ENCODE assay signal across 6 cellular contexts in genomic region chr17:749359-749758, GRCh38. TPM values are rescaled to one million over a fixed set of nuclear protein-coding genes. Genes with fewer than 3 reads are reported as not detected.
DNase-seq lines count a peak whose midpoint lies in the region; ATAC-seq and TF ChIP-seq lines count a peak whose summit lies in the region.
"Not testable (repeated sequence)": the region's sequence is repeated elsewhere in the genome, so short reads cannot be mapped to it uniquely, and the experiment has no call there.

No MANE protein-coding gene starts in this region.

- H3K36me3 ChIP-seq in DOHH2 (ENCODE audit: control insufficient read depth, low read length) (peaks cover 72% of the 10 kb centered on the region), SK-N-MC (ENCODE audit: insufficient read depth, low read length) (peaks cover 41% of the 10 kb centered on the region)

- H3K4me3 ChIP-seq in DOHH2 (ENCODE audit: low read length) (peak overlapping the region; percentile 79), SK-N-MC (peak overlapping the region; percentile 86)

- H3F3A ChIP-seq in DOHH2 (ENCODE audit: control insufficient read depth, insufficient read depth): not testable (repeated sequence)

- H3K9me2 ChIP-seq in DOHH2 (replicated peaks; ENCODE audit: control insufficient read depth, low read length): not testable (repeated sequence)

- peaks cover 24% of the 10 kb centered on the region for H4K20me1 ChIP-seq in DOHH2 (ENCODE audit: control insufficient read depth, insufficient read depth, low read depth, low read length)

- peaks cover 47% of the 10 kb centered on the region for H3K36me3 Mint-ChIP-seq in activated CD8-positive, alpha-beta memory T cell treated with anti-CD3 and anti-CD28 coated beads, Interleukin-2, amount 10 ng/mL, durations not matched to agents 7 days and 5 days
- H3K36me3 Mint-ChIP-seq in activated naive CD8-positive, alpha-beta T cell treated with anti-CD3 and anti-CD28 coated beads for 36 hours: peaks cover 47% of the 10 kb centered on the region
- H3K36me3 Mint-ChIP-seq in glutamatergic neuron (ENCODE audit: unreplicated experiment): peaks cover 13% of the 10 kb centered on the region
- H3K36me3 Mint-ChIP-seq in stimulated activated naive B cell treated with anti-CD40 and anti-IgM and Interleukin-4, amounts not matched to agents 10 μg/mL and 1 μg/mL and 100 μg/mL, for 72 hours: peaks cover 30 to 56% of the 10 kb centered on the region in 2 donors

- H3K27ac ChIP-seq in DOHH2 (ENCODE audit: low read depth, low read length); SK-N-MC: not testable (repeated sequence)

- not testable (repeated sequence) for H3K27me3 ChIP-seq in DOHH2 (ENCODE audit: control insufficient read depth, low read length)

- H3K79me2 ChIP-seq in DOHH2 (ENCODE audit: control insufficient read depth, low read length): peaks cover 75% of the 10 kb centered on the region

- peak overlapping the region; percentile 45 for H3K27ac Mint-ChIP-seq in activated CD8-positive, alpha-beta memory T cell treated with anti-CD3 and anti-CD28 coated beads, Interleukin-2, amount 10 ng/mL, durations not matched to agents 7 days and 5 days
- not testable (repeated sequence) for H3K27ac Mint-ChIP-seq in activated naive CD8-positive, alpha-beta T cell treated with anti-CD3 and anti-CD28 coated beads for 36 hours; glutamatergic neuron (ENCODE audit: unreplicated experiment); stimulated activated naive B cell treated with anti-CD40 and anti-IgM and Interleukin-4, amounts not matched to agents 10 μg/mL and 1 μg/mL and 100 μg/mL, for 72 hours

- not testable (repeated sequence) for ATAC-seq in activated CD8-positive, alpha-beta memory T cell treated with anti-CD3 and anti-CD28 coated beads, Interleukin-2, amount 10 ng/mL, durations not matched to agents 7 days and 5 days; stimulated activated naive B cell treated with anti-CD40 and anti-IgM and Interleukin-4, amounts not matched to agents 10 μg/mL and 1 μg/mL and 100 μg/mL, for 72 hours (replicated peaks)

- H3K27me3 Mint-ChIP-seq in activated CD8-positive, alpha-beta memory T cell treated with anti-CD3 and anti-CD28 coated beads, Interleukin-2, amount 10 ng/mL, durations not matched to agents 7 days and 5 days; activated naive CD8-positive, alpha-beta T cell treated with anti-CD3 and anti-CD28 coated beads for 36 hours; stimulated activated naive B cell treated with anti-CD40 and anti-IgM and Interleukin-4, amounts not matched to agents 10 μg/mL and 1 μg/mL and 100 μg/mL, for 72 hours: not testable (repeated sequence)
- H3K27me3 Mint-ChIP-seq in glutamatergic neuron (ENCODE audit: unreplicated experiment): peaks cover 14% of the 10 kb centered on the region

- H3K4me2 ChIP-seq in DOHH2 (ENCODE audit: low read length): peak overlapping the region; percentile 72; the same call in 1 of the 2 replicates

- DNase-seq in SK-N-MC (ENCODE audit: low read depth, low spot score); activated CD8-positive, alpha-beta memory T cell treated with anti-CD3 and anti-CD28 coated beads, Interleukin-2, amount 10 ng/mL, durations not matched to agents 7 days and 5 days; activated naive CD8-positive, alpha-beta T cell treated with anti-CD3 and anti-CD28 coated beads for 36 hours; glutamatergic neuron; stimulated activated naive B cell treated with anti-CD40 and anti-IgM and Interleukin-4, amounts not matched to agents 10 μg/mL and 1 μg/mL and 100 μg/mL, for 72 hours: not testable (repeated sequence)

- H3K9ac ChIP-seq in SK-N-MC (ENCODE audit: insufficient read length): peak overlapping the region; percentile 97

- CTCF ChIA-PET in activated CD8-positive, alpha-beta memory T cell treated with anti-CD3 and anti-CD28 coated beads, Interleukin-2, amount 10 ng/mL, durations not matched to agents 7 days and 5 days (lab: Charles Lee): interaction anchor here (1.5 kb wide), 1 partner anchor 34 kb away, joined by 6 read pairs; the partner anchor contains the start of gene VPS53

- H3K4me1 ChIP-seq in DOHH2 (ENCODE audit: control insufficient read depth, low read length): peaks cover 24% of the 10 kb centered on the region

- H3K4me3 Mint-ChIP-seq in activated CD8-positive, alpha-beta memory T cell treated with anti-CD3 and anti-CD28 coated beads, Interleukin-2, amount 10 ng/mL, durations not matched to agents 7 days and 5 days: not testable (repeated sequence)
- peak overlapping the region; percentile 64 for H3K4me3 Mint-ChIP-seq in activated naive CD8-positive, alpha-beta T cell treated with anti-CD3 and anti-CD28 coated beads for 36 hours
- H3K4me3 Mint-ChIP-seq in glutamatergic neuron (ENCODE audit: unreplicated experiment): peak overlapping the region; percentile 68
- peak overlapping the region; percentile 23 to 44 for H3K4me3 Mint-ChIP-seq in stimulated activated naive B cell treated with anti-CD40 and anti-IgM and Interleukin-4, amounts not matched to agents 10 μg/mL and 1 μg/mL and 100 μg/mL, for 72 hours

- not testable (repeated sequence) for H3K9me3 Mint-ChIP-seq in activated CD8-positive, alpha-beta memory T cell treated with anti-CD3 and anti-CD28 coated beads, Interleukin-2, amount 10 ng/mL, durations not matched to agents 7 days and 5 days (ENCODE audit: low read depth); activated naive CD8-positive, alpha-beta T cell treated with anti-CD3 and anti-CD28 coated beads for 36 hours; stimulated activated naive B cell treated with anti-CD40 and anti-IgM and Interleukin-4, amounts not matched to agents 10 μg/mL and 1 μg/mL and 100 μg/mL, for 72 hours
- H3K9me3 Mint-ChIP-seq in glutamatergic neuron (ENCODE audit: unreplicated experiment): peaks cover 21% of the 10 kb centered on the region

- TF ChIP-seq CTCF in DOHH2 (IDR thresholded peaks at IDR 0.05; ENCODE audit: low read depth, low read length, poor library complexity, severe bottlenecking); glutamatergic neuron (IDR thresholded peaks at IDR 0.05; ENCODE audit: partially characterized antibody, unreplicated experiment): not testable (repeated sequence)

- H3K4me1 Mint-ChIP-seq in activated CD8-positive, alpha-beta memory T cell treated with anti-CD3 and anti-CD28 coated beads, Interleukin-2, amount 10 ng/mL, durations not matched to agents 7 days and 5 days: peaks cover 32% of the 10 kb centered on the region
- H3K4me1 Mint-ChIP-seq in activated naive CD8-positive, alpha-beta T cell treated with anti-CD3 and anti-CD28 coated beads for 36 hours: peaks cover 20% of the 10 kb centered on the region
- peaks cover 15% of the 10 kb centered on the region for H3K4me1 Mint-ChIP-seq in glutamatergic neuron (ENCODE audit: low read depth, unreplicated experiment)
- H3K4me1 Mint-ChIP-seq in stimulated activated naive B cell treated with anti-CD40 and anti-IgM and Interleukin-4, amounts not matched to agents 10 μg/mL and 1 μg/mL and 100 μg/mL, for 72 hours: peaks cover 34 to 45% of the 10 kb centered on the region in 2 donors

- not testable (repeated sequence) for H3K9me3 ChIP-seq in DOHH2 (ENCODE audit: control insufficient read depth, insufficient read depth, low read length); SK-N-MC (ENCODE audit: low read depth, low read length)

RNA-seq across cellular contexts. Expression of gene GEMIN4, which starts 2.7 kb away (rescaled TPM):
- 10 to 100 TPM; 40.8 to 43.0 TPM for total RNA-seq in activated CD8-positive, alpha-beta memory T cell treated with anti-CD3 and anti-CD28 coated beads, Interleukin-2, amount 10 ng/mL, durations not matched to agents 7 days and 5 days
- 10 to 100 TPM; 68.7 to 69.3 TPM for total RNA-seq in activated naive CD8-positive, alpha-beta T cell treated with anti-CD3 and anti-CD28 coated beads for 36 hours
- total RNA-seq in glutamatergic neuron (ENCODE audit: unreplicated experiment): 19.9 TPM

RNA-seq across cellular contexts. Expression of gene TLCD3A, which starts 17.0 kb away (rescaled TPM):
- total RNA-seq in activated CD8-positive, alpha-beta memory T cell treated with anti-CD3 and anti-CD28 coated beads, Interleukin-2, amount 10 ng/mL, durations not matched to agents 7 days and 5 days: 10 to 100 TPM in 1 of 2 experiments, 1 to 10 TPM in 1; 8.4 to 10.2 TPM
- 10 to 100 TPM; 22.6 to 26.7 TPM for total RNA-seq in activated naive CD8-positive, alpha-beta T cell treated with anti-CD3 and anti-CD28 coated beads for 36 hours
- total RNA-seq in glutamatergic neuron (ENCODE audit: unreplicated experiment): 9.4 TPM

RNA-seq across cellular contexts. Expression of gene GLOD4, which starts 32.7 kb away (rescaled TPM):
- 10 to 100 TPM; 45.1 to 56.3 TPM for total RNA-seq in activated CD8-positive, alpha-beta memory T cell treated with anti-CD3 and anti-CD28 coated beads, Interleukin-2, amount 10 ng/mL, durations not matched to agents 7 days and 5 days
- total RNA-seq in activated naive CD8-positive, alpha-beta T cell treated with anti-CD3 and anti-CD28 coated beads for 36 hours: 10 to 100 TPM; 79.0 to 82.0 TPM
- 80.1 TPM for total RNA-seq in glutamatergic neuron (ENCODE audit: unreplicated experiment)

RNA-seq across cellular contexts. Expression of gene MRM3, which starts 32.8 kb away (rescaled TPM):
- 10 to 100 TPM; 21.7 to 26.5 TPM for total RNA-seq in activated CD8-positive, alpha-beta memory T cell treated with anti-CD3 and anti-CD28 coated beads, Interleukin-2, amount 10 ng/mL, durations not matched to agents 7 days and 5 days
- total RNA-seq in activated naive CD8-positive, alpha-beta T cell treated with anti-CD3 and anti-CD28 coated beads for 36 hours: 10 to 100 TPM; 43.2 to 47.2 TPM
- 11.8 TPM for total RNA-seq in glutamatergic neuron (ENCODE audit: unreplicated experiment)

RNA-seq across cellular contexts. Expression of gene VPS53, which starts 34.7 kb away (rescaled TPM):
- 10 to 100 TPM; 63.9 to 66.3 TPM for total RNA-seq in activated CD8-positive, alpha-beta memory T cell treated with anti-CD3 and anti-CD28 coated beads, Interleukin-2, amount 10 ng/mL, durations not matched to agents 7 days and 5 days
- 10 to 100 TPM; 51.0 to 57.7 TPM for total RNA-seq in activated naive CD8-positive, alpha-beta T cell treated with anti-CD3 and anti-CD28 coated beads for 36 hours
- total RNA-seq in glutamatergic neuron (ENCODE audit: unreplicated experiment): 96.4 TPM
